ENCODE assay signal across 10 cellular contexts in genomic region chr13:36298535-36299068, GRCh38. TPM values are rescaled to one million over a fixed set of nuclear protein-coding genes. Genes with fewer than 3 reads are reported as not detected.
DNase-seq lines count a peak whose midpoint lies in the region; ATAC-seq and TF ChIP-seq lines count a peak whose summit lies in the region.
"Had no signal": no experiment of that assay in that cellular context is flagged by ENCODE, and none has a peak within 500 bp of the region (broad histone marks: within the 10 kb centered on the region; RNA-seq: fewer than 3 reads in every experiment).

No MANE protein-coding gene starts in this region.

- H3K4me3 Mint-ChIP-seq in T-helper 1 cell treated with Interleukin-12 subunit alpha and Interleukin-12 subunit beta and Interleukin-4 antibody, amounts not matched to agents 30 μg/mL and 1 μg/mL, for 36 hours: peak overlapping the region; percentile 2
- H3K4me3 Mint-ChIP-seq in WTC11: peak overlapping the region; percentile 86

- no peaks in the 10 kb centered on the region for H3K27me3 ChIP-seq in gastrocnemius medialis

- H3K9me3 ChIP-seq in gastrocnemius medialis: no peaks in the 10 kb centered on the region

- CTCF ChIA-PET in WTC11 (lab: Charles Lee): interaction anchor here (0.6 to 3.2 kb wide), 5 partner anchors 16 to 759 kb away, joined by 3 to 12 read pairs (median 3); no protein-coding TSS in a partner anchor

- peaks cover 37% of the 10 kb centered on the region for H3K27me3 Mint-ChIP-seq in T-helper 1 cell treated with Interleukin-12 subunit alpha and Interleukin-12 subunit beta and Interleukin-4 antibody, amounts not matched to agents 30 μg/mL and 1 μg/mL, for 36 hours (ENCODE audit: low read depth)
- no peaks in the 10 kb centered on the region for H3K27me3 Mint-ChIP-seq in WTC11 (ENCODE audit: low read depth)

- TF ChIP-seq CTCF in WTC11 (IDR thresholded peaks at IDR 0.05) (no peak), gastrocnemius medialis (IDR thresholded peaks at IDR 0.05 in 4 of 5, conservative IDR thresholded peaks at IDR 0.05 in 1 of 5) (no peak)

- DNase-seq in T-helper 1 cell (no peak), WTC11 (ENCODE audit: low spot score) (peak; percentile 55), gastrocnemius medialis (no peak), left colon (no peak), mesenteric fat pad (ENCODE audit: low spot score) (no peak), RKO (ENCODE audit: low spot score) (no peak)
- DNase-seq: 8988T, SW 1271 had no signal

- no peak overlapping the region for H3K27ac ChIP-seq in gastrocnemius medialis

- peaks cover 14% of the 10 kb centered on the region for H3K4me1 Mint-ChIP-seq in T-helper 1 cell treated with Interleukin-12 subunit alpha and Interleukin-12 subunit beta and Interleukin-4 antibody, amounts not matched to agents 30 μg/mL and 1 μg/mL, for 36 hours (ENCODE audit: low read depth)
- peaks cover 66% of the 10 kb centered on the region for H3K4me1 Mint-ChIP-seq in WTC11

- H3K27ac Mint-ChIP-seq in T-helper 1 cell treated with Interleukin-12 subunit alpha and Interleukin-12 subunit beta and Interleukin-4 antibody, amounts not matched to agents 30 μg/mL and 1 μg/mL, for 36 hours: no peak overlapping the region
- peak overlapping the region; percentile 100 for H3K27ac Mint-ChIP-seq in WTC11

- in situ Hi-C loops in gastrocnemius medialis (cut with MboI; ENCODE audit: low sequenced_read_pairs in 4 of 4): loop anchor here in 2 of 4 donors (25.0 kb wide), 2 partner anchors 89 to 439 kb away; no protein-coding TSS in a partner anchor

- H3K4me3 ChIP-seq in iPS-11a (ENCODE audit: low read depth, low read length) (peak overlapping the region; percentile 79), gastrocnemius medialis (peak overlapping the region; percentile 72 to 87 (median 78))

- POLR2A ChIA-PET in WTC11 (lab: Charles Lee): interaction anchor here (0.9 to 2.5 kb wide), 2 partner anchors 14 to 46 kb away, joined by 3 to 13 read pairs; partner anchors contain the start of gene SPART

- no peaks in the 10 kb centered on the region for H3K36me3 ChIP-seq in gastrocnemius medialis

- no peak for TF ChIP-seq POLR2A in gastrocnemius medialis (IDR thresholded peaks at IDR 0.05)

- intact Hi-C loops in gastrocnemius medialis (cut with DNase I; ENCODE audit: low total_unique reads) (loop anchor here (5.0 kb wide), 1 partner anchor 49 kb away; the partner anchor contains the start of gene SPART), left colon (cut with DNase I, micrococcal nuclease) (no loop called here)

- H3K9me3 Mint-ChIP-seq in T-helper 1 cell treated with Interleukin-12 subunit alpha and Interleukin-12 subunit beta and Interleukin-4 antibody, amounts not matched to agents 30 μg/mL and 1 μg/mL, for 36 hours: no peaks in the 10 kb centered on the region
- H3K9me3 Mint-ChIP-seq in WTC11: peaks cover under 1% of the 10 kb centered on the region

- H3K36me3 Mint-ChIP-seq in T-helper 1 cell treated with Interleukin-12 subunit alpha and Interleukin-12 subunit beta and Interleukin-4 antibody, amounts not matched to agents 30 μg/mL and 1 μg/mL, for 36 hours (ENCODE audit: low read depth): peaks cover 3% of the 10 kb centered on the region
- H3K36me3 Mint-ChIP-seq in WTC11: peaks cover 18% of the 10 kb centered on the region

- ATAC-seq in WTC11 (peak; percentile 80), gastrocnemius medialis (no peak), left colon (no peak)

- H3K4me1 ChIP-seq in gastrocnemius medialis: peaks cover 13 to 15% of the 10 kb centered on the region in 2 donors

TF ChIP-seq in WTC11, 78 proteins besides CTCF, POLR2A, EP300 and RAD21:
- no peak for TF ChIP-seq OVOL2 (CRISPR knock-in tag; IDR thresholded peaks at IDR 0.05; ENCODE audit: borderline replicate concordance)
- TF ChIP-seq CDX4 (CRISPR knock-in tag; IDR thresholded peaks at IDR 0.05; ENCODE audit: borderline replicate concordance): no peak
- TF ChIP-seq RELA (CRISPR knock-in tag; IDR thresholded peaks at IDR 0.05; ENCODE audit: borderline replicate concordance): no peak
- no peak for TF ChIP-seq SMAD4 (CRISPR knock-in tag; IDR thresholded peaks at IDR 0.05)
- no peak for TF ChIP-seq ATF1 (CRISPR knock-in tag; IDR thresholded peaks at IDR 0.05)
- TF ChIP-seq TP53 (CRISPR knock-in tag; IDR thresholded peaks at IDR 0.05): no peak
- TF ChIP-seq ZBTB21 (CRISPR knock-in tag; IDR thresholded peaks at IDR 0.05; ENCODE audit: borderline replicate concordance): no peak
- TF ChIP-seq TEAD1 (CRISPR knock-in tag; IDR thresholded peaks at IDR 0.05): peak; percentile 14; the same call in 1 of the 2 replicates
- peak; percentile 37; the same call in 1 of the 2 replicates for TF ChIP-seq FOXP4 (CRISPR knock-in tag; IDR thresholded peaks at IDR 0.05)
- TF ChIP-seq GTF2I (CRISPR knock-in tag; conservative IDR thresholded peaks at IDR 0.05): no peak
- no peak for TF ChIP-seq ATF2 (CRISPR knock-in tag; IDR thresholded peaks at IDR 0.05; ENCODE audit: borderline replicate concordance, low read depth)
- no peak for TF ChIP-seq ETV6 (CRISPR knock-in tag; IDR thresholded peaks at IDR 0.05)
- no peak for TF ChIP-seq FOXP1 (CRISPR knock-in tag; IDR thresholded peaks at IDR 0.05; ENCODE audit: borderline replicate concordance)

RNA-seq across cellular contexts. Expression of gene CCDC169, which starts 1.0 kb away (rescaled TPM):
- 36.8 to 41.8 TPM (median 39.8 TPM) in 3 replicates for total RNA-seq in WTC11 (2021)
- total RNA-seq in gastrocnemius medialis: 1 to 10 TPM in 1 of 4 donors, under 1 TPM in 1, not detected in 2; 0.10 to 1.7 TPM
- under 1 TPM; 0.27 to 0.61 TPM for total RNA-seq in left colon
- 0.48 TPM for total RNA-seq in mesenteric fat pad

RNA-seq across cellular contexts. Expression of gene SPART, which starts 47.6 kb away (rescaled TPM):
- total RNA-seq in WTC11 (2021): 88.8 to 95.7 TPM (median 95.7 TPM) in 3 replicates
- total RNA-seq in gastrocnemius medialis: 10 to 100 TPM; 34.1 to 58.7 (median 48.8) TPM
- total RNA-seq in left colon: 10 to 100 TPM in 1 of 2 donors, 1 to 10 TPM in 1; 9.5 to 14.0 TPM
- 101 TPM for total RNA-seq in mesenteric fat pad

Comparison
In these comparisons a context has a peak if more than half of its experiments do, and no peak if none do; other contexts are left out.
1. RNA of gene CCDC169, which starts 1.0 kb away (total RNA-seq): 36.8 to 41.8 TPM in WTC11; 0.27 to 0.61 TPM in left colon, 0.48 TPM in mesenteric fat pad (single experiment) and 0.10 to 1.7 TPM in gastrocnemius medialis; every median in the first group is over 10 times any median in the second.